ENCODE assay signal across 8 cellular contexts in the genomic region with DNA sequence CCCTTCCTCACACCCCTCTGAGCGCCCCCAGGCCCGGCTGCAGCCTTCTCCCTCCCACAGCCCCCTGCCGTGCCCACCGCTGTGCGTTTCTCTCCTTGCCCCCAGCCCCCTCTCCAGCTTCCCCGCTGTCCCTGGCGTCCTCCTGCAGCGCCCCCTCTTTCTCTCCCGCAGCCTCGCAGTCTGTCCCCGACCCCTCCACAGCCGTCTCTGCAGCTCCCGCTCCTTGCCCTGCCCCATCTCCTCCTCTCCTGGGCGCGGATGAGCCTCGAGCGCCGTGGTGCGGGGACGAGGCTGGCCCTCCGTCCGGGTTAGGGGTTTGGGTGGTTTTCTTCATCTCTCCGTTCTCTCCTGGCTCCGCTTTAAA. TPM values are rescaled to one million over a fixed set of nuclear protein-coding genes. Genes with fewer than 3 reads are reported as not detected.
DNase-seq lines count a peak whose midpoint lies in the region; ATAC-seq and TF ChIP-seq lines count a peak whose summit lies in the region.

No MANE protein-coding gene starts in this region.

- H3K4me1 ChIP-seq in iPS-20b (ENCODE audit: insufficient read depth, low read length) = peaks cover 5% of the 10 kb centered on the region; the same call in 1 of the 2 replicates
- peaks cover 9 to 40% (median 29%) of the 10 kb centered on the region in 5 donors for H3K4me1 ChIP-seq in subcutaneous abdominal adipose tissue (ENCODE audit: control insufficient read depth in 5 of 5, insufficient read depth in 5 of 5, low read length in 5 of 5)

- no peak overlapping the region for H3K27ac ChIP-seq in iPS-20b (ENCODE audit: low read length)
- no peak overlapping the region for H3K27ac ChIP-seq in subcutaneous abdominal adipose tissue (ENCODE audit: low read depth, low read length)

- ATAC-seq in HG03045 (IDR thresholded peaks at IDR 0.05; ENCODE audit: unreplicated experiment) (no peak), HG02981 (IDR thresholded peaks at IDR 0.05; ENCODE audit: unreplicated experiment) (no peak)

- H3K27ac Mint-ChIP-seq in CD14-positive monocyte = peak overlapping the region; percentile 88 to 97 (median 93)

- H3K9me3 Mint-ChIP-seq in CD14-positive monocyte = no peaks in the 10 kb centered on the region

- DNase-seq in CD14-positive monocyte (ENCODE audit: low spot score) (no peak), HFF-Myc (ENCODE audit: extremely low read depth, low read depth) (no peak), NCI-H1694 treated with DMSO at 0.1 percent for 48 hours (lab: John Stamatoyannopoulos, UW) (no peak)
- peak; percentile 45 to 54 for DNase-seq in activated T-cell treated with anti-CD3 and anti-CD28 coated beads, Interleukin-2, amount 50 U/mL, for 48 hours

- H3K4me1 Mint-ChIP-seq in CD14-positive monocyte = peaks cover 27% of the 10 kb centered on the region

- peak overlapping the region; percentile 67 for H3K4me3 ChIP-seq in HFF-Myc (replicated peaks; ENCODE audit: low read depth, low read length)
- peak overlapping the region; percentile 87 for H3K4me3 ChIP-seq in iPS-20b (ENCODE audit: low read length)
- peak overlapping the region in 4 of 5 donors; percentile 75 to 95 (median 80) for H3K4me3 ChIP-seq in subcutaneous abdominal adipose tissue (ENCODE audit: low read depth in 1 of 5, low read length in 5 of 5)

- no peaks in the 10 kb centered on the region for H3K9me3 ChIP-seq in iPS-20b (ENCODE audit: insufficient read depth, low read depth, low read length)
- no peaks in the 10 kb centered on the region for H3K9me3 ChIP-seq in subcutaneous abdominal adipose tissue (ENCODE audit: control insufficient read depth in 5 of 5, low read length in 5 of 5)

- H3K4me3 Mint-ChIP-seq in CD14-positive monocyte = peak overlapping the region; percentile 80 to 89

- peaks cover 0 to 3% (median 2%) of the 10 kb centered on the region in 3 donors for H3K27me3 Mint-ChIP-seq in CD14-positive monocyte (ENCODE audit: low read depth in 3 of 3)

- H3K36me3 ChIP-seq in iPS-20b (ENCODE audit: insufficient read depth, low read depth, low read length) = peaks cover 31% of the 10 kb centered on the region
- H3K36me3 ChIP-seq in subcutaneous abdominal adipose tissue (ENCODE audit: control insufficient read depth in 5 of 5, insufficient read depth in 5 of 5, low read length in 5 of 5) = peaks cover 0 to 26% (median 16%) of the 10 kb centered on the region in 5 donors

- peaks cover 16 to 29% of the 10 kb centered on the region in 2 donors for H3K36me3 Mint-ChIP-seq in CD14-positive monocyte

- H3K27me3 ChIP-seq in iPS-20b (ENCODE audit: insufficient read depth, low read length) (no peaks in the 10 kb centered on the region; the same call in 1 of the 2 replicates), subcutaneous abdominal adipose tissue (ENCODE audit: control insufficient read depth in 5 of 5, insufficient read depth in 4 of 5, low read length in 5 of 5) (no peaks in the 10 kb centered on the region)

- intact Hi-C loops in CD14-positive monocyte (cut with micrococcal nuclease) = loop anchor here in 1 of 2 donors (5.0 kb wide), 1 partner anchor 42 kb away; a partner anchor contains a TSS

- peak overlapping the region; percentile 82 for H3K9ac ChIP-seq in iPS-20b (ENCODE audit: low read depth, low read length)
- peak overlapping the region in 4 of 5 donors; percentile 86 to 93 (median 90) for H3K9ac ChIP-seq in subcutaneous abdominal adipose tissue (ENCODE audit: low read length in 5 of 5)

- no peak for TF ChIP-seq CTCF in CD14-positive monocyte (IDR thresholded peaks at IDR 0.05)
- no peak for TF ChIP-seq CTCF in HFF-Myc (IDR thresholded peaks at IDR 0.05; ENCODE audit: low read depth, low read length, missing control alignments)

RNA-seq across cellular contexts. Expression of a gene that starts 1.1 kb away (rescaled TPM):
- polyA plus RNA-seq in CD14-positive monocyte = 1 to 10 TPM in 1 of 2 donors, under 1 TPM in 1; 0.89 to 1.5 TPM

RNA-seq across cellular contexts. Expression of a gene that starts 13.8 kb away (rescaled TPM):
- not detected for polyA plus RNA-seq in CD14-positive monocyte

RNA-seq across cellular contexts. Expression of a gene that starts 15.6 kb away (rescaled TPM):
- polyA plus RNA-seq in CD14-positive monocyte = 10 to 100 TPM; 10.1 to 11.2 TPM

RNA-seq across cellular contexts. Expression of a gene that starts 22.3 kb away (rescaled TPM):
- polyA plus RNA-seq in CD14-positive monocyte = not detected

RNA-seq across cellular contexts. Expression of a gene that starts 29.5 kb away (rescaled TPM):
- polyA plus RNA-seq in CD14-positive monocyte = not detected

Comparison
In these comparisons a context has a peak if more than half of its experiments do, and no peak if none do; other contexts are left out.
1. DNase-seq: peak in activated T-cell treated with anti-CD3 and anti-CD28 coated beads, Interleukin-2, amount 50 U/mL, for 48 hours (2 of 2); none in CD14-positive monocyte (single experiment), HFF-Myc (single experiment) and NCI-H1694 treated with DMSO at 0.1 percent for 48 hours (single experiment).
2. Peak in every context shown above with its lines, with median percentiles within 50 percentile points of each other: H3K4me3 ChIP-seq.